Comparison of ENCODE assay signal across 14 cellular contexts in genomic region chrX:105515561-105515960, GRCh38.
DNase-seq lines count a peak whose midpoint lies in the region; ATAC-seq and TF ChIP-seq lines count a peak whose summit lies in the region.
"Had no signal": no experiment of that assay in that cellular context is flagged by ENCODE, and none has a peak within 500 bp of the region (broad histone marks: within the 10 kb centered on the region; RNA-seq: fewer than 3 reads in every experiment).

No MANE protein-coding gene starts in this region.

- intact Hi-C loops in PC-3 (cut with micrococcal nuclease): no loop called here

- H3K9ac ChIP-seq in PC-3 (ENCODE audit: low read length): no peak overlapping the region

- no peak overlapping the region for H3K4me3 ChIP-seq in PC-3 (ENCODE audit: low read length)
- no peak overlapping the region for H3K4me3 ChIP-seq in epithelial cell of esophagus (ENCODE audit: low read length)

- no peak for ATAC-seq in PC-3
- ATAC-seq in HG03439 (IDR thresholded peaks at IDR 0.05; ENCODE audit: unreplicated experiment): no peak

- no peaks in the 10 kb centered on the region for H3K9me2 ChIP-seq in PC-3 (replicated peaks; ENCODE audit: low read length)

- no peaks in the 10 kb centered on the region for H3K79me2 ChIP-seq in PC-3 (ENCODE audit: low read length)

- H3K27ac ChIP-seq in PC-3 (ENCODE audit: low read length): no peak overlapping the region

- DNase-seq in LHCN-M2 (ENCODE audit: low read depth) (peak; percentile 29), PC-3 (peak; percentile 32), epithelial cell of esophagus (ENCODE audit: low read depth) (peak; percentile 44), myocyte (ENCODE audit: low read depth) (peak; percentile 45), NCI-H1105 (lab: John Stamatoyannopoulos, UW) (no peak)
- no peak for DNase-seq in activated CD4-positive, alpha-beta T cell treated with anti-CD3 and anti-CD28 coated beads for 48 hours
- DNase-seq: C1 segment of cervical spinal cord; Calu3; CD4-positive, alpha-beta T cell; DMS 273 treated with DMSO at 0.1 percent for 48 hours; DMS79; GOT3; H9 had no signal

- no TSS peak for BruUV-seq in PC-3 (replicated peaks; lab: Mats Ljungman, UMichigan)

- H2AFZ ChIP-seq in PC-3 (ENCODE audit: low read length): no peak overlapping the region

- no peaks in the 10 kb centered on the region for H3K9me3 ChIP-seq in PC-3 (ENCODE audit: low read length)

- no peaks in the 10 kb centered on the region for H3K27me3 ChIP-seq in PC-3 (ENCODE audit: low read length)

- POLR2A ChIA-PET in PC-3 (lab: Charles Lee; ENCODE audit: unreplicated experiment): no interaction called here

- TF ChIP-seq CTCF in PC-3 (conservative IDR thresholded peaks at IDR 0.05; ENCODE audit: low read depth, low read length): no peak
- no peak for TF ChIP-seq CTCF in epithelial cell of esophagus (IDR thresholded peaks at IDR 0.05; ENCODE audit: insufficient read depth, low read depth, low read length, missing control alignments)

- H4K20me1 ChIP-seq in PC-3 (ENCODE audit: low read length): no peaks in the 10 kb centered on the region

- no peak overlapping the region for H3K4me2 ChIP-seq in PC-3 (ENCODE audit: low read length)

- H3K4me1 ChIP-seq in PC-3 (ENCODE audit: insufficient read depth, low read length): no peaks in the 10 kb centered on the region

- H3K36me3 ChIP-seq in PC-3 (ENCODE audit: low read depth, low read length): no peaks in the 10 kb centered on the region

- H3F3A ChIP-seq in PC-3 (ENCODE audit: low read length, unreplicated experiment): no peaks in the 10 kb centered on the region

- CTCF ChIA-PET in PC-3 (lab: Charles Lee): no interaction called here

Comparison
In these comparisons a context has a peak if more than half of its experiments do, and no peak if none do; other contexts are left out.
1. DNase-seq: peak in LHCN-M2 (single experiment), PC-3 (single experiment), epithelial cell of esophagus (single experiment) and myocyte (single experiment); none in NCI-H1105 (single experiment) and activated CD4-positive, alpha-beta T cell treated with anti-CD3 and anti-CD28 coated beads for 48 hours (single experiment).